In the genomic region with DNA sequence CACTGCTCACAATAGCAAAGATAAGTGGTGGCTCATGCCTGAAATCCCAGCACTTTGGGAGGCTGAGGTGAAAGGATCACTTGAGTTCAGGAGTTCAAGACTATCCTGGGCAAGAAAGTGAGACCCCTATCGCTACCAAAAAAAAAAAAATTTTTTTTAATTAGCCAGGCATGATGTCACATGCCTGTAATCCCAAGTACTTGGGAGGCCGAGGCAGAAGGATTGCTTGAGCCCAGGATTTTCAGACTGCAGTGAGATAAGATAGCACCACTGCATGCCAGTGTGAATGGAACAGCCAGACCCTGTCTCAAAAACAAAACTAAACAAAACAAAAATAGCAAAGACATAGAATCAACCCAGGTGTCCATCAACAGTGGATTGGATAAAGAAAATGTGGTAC, we compare ENCODE assay signal across 18 cellular contexts.
"Had no signal": no experiment of that assay in that cellular context is flagged by ENCODE, and none has a peak within 500 bp of the region (broad histone marks: within the 10 kb centered on the region; RNA-seq: fewer than 3 reads in every experiment).

No MANE protein-coding gene starts in this region.

- ATAC-seq: effector memory CD8-positive, alpha-beta T cell; natural killer cell treated with Interleukin-12 subunit alpha and Interleukin-12 subunit beta and Interleukin-15 and Interleukin-18, amount 100 ng/mL, for 72 hours; stimulated activated naive CD8-positive, alpha-beta T cell treated with anti-CD3 and anti-CD28 coated beads, Interleukin-15, amount 100 ng/mL, for 72 hours; upper lobe of right lung had no signal

- H3K36me3 ChIP-seq: left lung, right atrium auricular region, upper lobe of right lung had no signal

- FAIRE-seq: bronchial epithelial cell, kidney had no signal

- H3K9me3 Mint-ChIP-seq: activated CD4-positive, alpha-beta T cell treated with anti-CD3 and anti-CD28 coated beads, Interleukin-2, amount 10 ng/mL, durations not matched to agents 7 days and 5 days; activated naive CD8-positive, alpha-beta T cell treated with anti-CD3 and anti-CD28 coated beads, Interleukin-2, amount 10 ng/mL, durations not matched to agents 7 days and 5 days; activated T-helper 1 cell treated with anti-CD3 and anti-CD28 coated beads, Interleukin-12 subunit alpha, Interleukin-12 subunit beta, Interleukin-2, Interleukin-4 antibody, amounts not matched to agents 30 ng/mL and 10 ng/mL and 1 ng/mL, durations not matched to agents 14 hours and 24 hours and 36 hours; effector memory CD8-positive, alpha-beta T cell; memory B cell; natural killer cell treated with Interleukin-12 subunit alpha and Interleukin-12 subunit beta and Interleukin-15 and Interleukin-18, amount 100 ng/mL, for 72 hours; stimulated activated naive CD8-positive, alpha-beta T cell treated with anti-CD3 and anti-CD28 coated beads, Interleukin-15, amount 100 ng/mL, for 72 hours had no signal

- H3K27ac ChIP-seq: left lung, right atrium auricular region, testis, upper lobe of right lung had no signal

- H3K9me3 ChIP-seq: left lung, right atrium auricular region, testis, upper lobe of right lung had no signal

- H3K27ac Mint-ChIP-seq: activated CD4-positive, alpha-beta T cell treated with anti-CD3 and anti-CD28 coated beads, Interleukin-2, amount 10 ng/mL, durations not matched to agents 7 days and 5 days; activated naive CD8-positive, alpha-beta T cell treated with anti-CD3 and anti-CD28 coated beads, Interleukin-2, amount 10 ng/mL, durations not matched to agents 7 days and 5 days; activated T-helper 1 cell treated with anti-CD3 and anti-CD28 coated beads, Interleukin-12 subunit alpha, Interleukin-12 subunit beta, Interleukin-2, Interleukin-4 antibody, amounts not matched to agents 30 ng/mL and 10 ng/mL and 1 ng/mL, durations not matched to agents 14 hours and 24 hours and 36 hours; effector memory CD8-positive, alpha-beta T cell; memory B cell; natural killer cell treated with Interleukin-12 subunit alpha and Interleukin-12 subunit beta and Interleukin-15 and Interleukin-18, amount 100 ng/mL, for 72 hours; progenitor cell of endocrine pancreas had no signal

- H3K36me3 Mint-ChIP-seq: activated naive CD8-positive, alpha-beta T cell treated with anti-CD3 and anti-CD28 coated beads, Interleukin-2, amount 10 ng/mL, durations not matched to agents 7 days and 5 days; memory B cell; natural killer cell treated with Interleukin-12 subunit alpha and Interleukin-12 subunit beta and Interleukin-15 and Interleukin-18, amount 100 ng/mL, for 72 hours had no signal

- H3K4me3 Mint-ChIP-seq: activated CD4-positive, alpha-beta T cell treated with anti-CD3 and anti-CD28 coated beads, Interleukin-2, amount 10 ng/mL, durations not matched to agents 7 days and 5 days; activated naive CD8-positive, alpha-beta T cell treated with anti-CD3 and anti-CD28 coated beads, Interleukin-2, amount 10 ng/mL, durations not matched to agents 7 days and 5 days; activated T-helper 1 cell treated with anti-CD3 and anti-CD28 coated beads, Interleukin-12 subunit alpha, Interleukin-12 subunit beta, Interleukin-2, Interleukin-4 antibody, amounts not matched to agents 30 ng/mL and 10 ng/mL and 1 ng/mL, durations not matched to agents 14 hours and 24 hours and 36 hours; effector memory CD8-positive, alpha-beta T cell; memory B cell; natural killer cell treated with Interleukin-12 subunit alpha and Interleukin-12 subunit beta and Interleukin-15 and Interleukin-18, amount 100 ng/mL, for 72 hours; stimulated activated naive CD8-positive, alpha-beta T cell treated with anti-CD3 and anti-CD28 coated beads, Interleukin-15, amount 100 ng/mL, for 72 hours had no signal

- H3K27me3 ChIP-seq: left lung, right atrium auricular region, testis, upper lobe of right lung had no signal

- H3K4me3 ChIP-seq: left lung, right atrium auricular region, testis, upper lobe of right lung had no signal

- DNase-seq: activated CD4-positive, alpha-beta T cell treated with anti-CD3 and anti-CD28 coated beads, Interleukin-2, amount 10 ng/mL, durations not matched to agents 7 days and 5 days; activated naive CD4-positive, alpha-beta T cell; activated naive CD8-positive, alpha-beta T cell treated with anti-CD3 and anti-CD28 coated beads, Interleukin-2, amount 10 ng/mL, durations not matched to agents 7 days and 5 days; anterior cingulate cortex; dermis blood vessel endothelial cell; effector memory CD8-positive, alpha-beta T cell; hippocampal formation; kidney; left lung; stimulated activated naive CD8-positive, alpha-beta T cell treated with anti-CD3 and anti-CD28 coated beads, Interleukin-15, amount 100 ng/mL, for 72 hours; testis; upper lobe of right lung had no signal

- H3K27me3 Mint-ChIP-seq: activated CD4-positive, alpha-beta T cell treated with anti-CD3 and anti-CD28 coated beads, Interleukin-2, amount 10 ng/mL, durations not matched to agents 7 days and 5 days; progenitor cell of endocrine pancreas; stimulated activated naive CD8-positive, alpha-beta T cell treated with anti-CD3 and anti-CD28 coated beads, Interleukin-15, amount 100 ng/mL, for 72 hours had no signal
